18 cellular contexts compared by ENCODE assay signal in the genomic region with DNA sequence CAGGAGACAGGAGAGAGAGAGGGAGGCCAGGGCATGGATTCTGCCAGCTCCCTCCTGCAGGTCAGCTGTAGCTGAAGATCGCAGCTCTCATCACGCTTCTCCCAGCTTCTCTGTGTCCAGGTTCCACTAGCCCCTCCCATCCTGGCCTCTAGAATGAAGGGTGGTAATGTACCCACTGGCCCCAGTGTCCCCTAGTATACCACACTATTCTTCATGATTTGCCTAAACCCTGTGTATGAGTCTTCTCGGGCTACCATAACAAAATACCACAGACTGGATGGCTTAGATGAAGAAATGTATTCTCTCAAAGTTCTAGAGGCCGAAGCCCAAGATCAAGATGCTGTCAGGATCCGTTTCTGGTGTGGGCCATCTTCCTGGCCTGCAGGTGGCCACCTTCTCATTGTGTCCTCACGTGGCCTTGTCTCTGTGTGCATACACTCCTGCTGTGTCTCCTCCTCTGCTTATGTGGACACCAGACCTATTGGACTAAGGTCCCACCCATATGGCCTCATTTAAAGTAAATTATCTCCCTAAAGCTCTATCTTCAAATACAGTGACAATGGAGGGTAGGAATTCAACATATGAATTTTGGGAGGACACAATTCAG.
"Had no signal": no experiment of that assay in that cellular context is flagged by ENCODE, and none has a peak within 500 bp of the region (broad histone marks: within the 10 kb centered on the region; RNA-seq: fewer than 3 reads in every experiment).

No MANE protein-coding gene starts in this region.

- H3K27ac ChIP-seq: hepatocyte, pancreas, tibial nerve had no signal

- H3K9me3 Mint-ChIP-seq: effector memory CD8-positive, alpha-beta T cell; nephron had no signal

- ATAC-seq: effector memory CD8-positive, alpha-beta T cell; left cardiac atrium; left ventricle myocardium superior; pancreas; right cardiac atrium had no signal

- H3K4me1 Mint-ChIP-seq: nephron had no signal

- H3K27me3 Mint-ChIP-seq: progenitor cell of endocrine pancreas had no signal

- DNase-seq: effector memory CD8-positive, alpha-beta T cell; foreskin melanocyte; head of caudate nucleus; kidney; left cardiac atrium; left ventricle myocardium superior; mesendoderm; naive B cell; occipital lobe; pancreas; right cardiac atrium; stimulated activated CD4-positive, alpha-beta T cell treated with anti-CD3 and anti-CD28 coated beads, Interleukin-2, amount 100 ng/mL, for 48 hours; stimulated activated naive CD4-positive, alpha-beta T cell treated with Interleukin-2 at 50 U/mL for 16 hours had no signal

- H3K27me3 ChIP-seq: hepatocyte, pancreas, tibial nerve had no signal

- H3K4me3 ChIP-seq: hepatocyte, pancreas, smooth muscle cell, tibial nerve had no signal

- H3K36me3 Mint-ChIP-seq: naive B cell had no signal

- H3K27ac Mint-ChIP-seq: effector memory CD8-positive, alpha-beta T cell; nephron; progenitor cell of endocrine pancreas had no signal

- H3K36me3 ChIP-seq: pancreas, tibial nerve had no signal

- H3K9me3 ChIP-seq: pancreas, tibial nerve had no signal

- H3K4me1 ChIP-seq: pancreas, tibial nerve had no signal

- H3K4me3 Mint-ChIP-seq: effector memory CD8-positive, alpha-beta T cell; nephron had no signal
